36 cellular contexts compared by ENCODE assay signal in genomic region chr12:97026901-97027300, GRCh38.
"Had no signal": no experiment of that assay in that cellular context is flagged by ENCODE, and none has a peak within 500 bp of the region (broad histone marks: within the 10 kb centered on the region; RNA-seq: fewer than 3 reads in every experiment).

No MANE protein-coding gene starts in this region.

- H3K36me3 Mint-ChIP-seq: activated CD4-positive, alpha-beta memory T cell treated with anti-CD3 and anti-CD28 coated beads for 36 hours; activated naive CD4-positive, alpha-beta T cell treated with anti-CD3 and anti-CD28 coated beads, Interleukin-2, amount 50 U/mL, for 72 hours; activated naive CD8-positive, alpha-beta T cell treated with anti-CD3 and anti-CD28 coated beads for 36 hours had no signal

- H3K4me1 ChIP-seq: adrenal gland, body of pancreas, breast epithelium had no signal

- H3K27me3 Mint-ChIP-seq: activated B cell treated with CpG ODN at 0.5 μM for 24 hours; activated CD4-positive, alpha-beta T cell treated with anti-CD3 and anti-CD28 coated beads, Interleukin-2, amount 10 ng/mL, durations not matched to agents 24 days and 14 days; activated naive CD8-positive, alpha-beta T cell treated with anti-CD3 and anti-CD28 coated beads for 36 hours had no signal

- H3K36me3 ChIP-seq: adrenal gland, brain microvascular endothelial cell, breast epithelium had no signal

- ATAC-seq: activated CD8-positive, alpha-beta T cell treated with anti-CD3 and anti-CD28 coated beads for 36 hours; activated naive CD4-positive, alpha-beta T cell treated with anti-CD3 and anti-CD28 coated beads, Interleukin-2, amount 50 U/mL, for 72 hours; activated T-cell treated with anti-CD3 and anti-CD28 coated beads, Interleukin-2, amount 50 U/mL, for 4 hours; activated T-cell treated with anti-CD3 and anti-CD28 coated beads, Interleukin-2, amount 50 U/mL, for 72 hours; activated T-helper 17 cell treated with anti-CD3 and anti-CD28 coated beads, Interleukin-2, amount 50 U/mL, for 72 hours; body of pancreas had no signal

- DNase-seq: activated B cell treated with CpG ODN at 0.5 μM for 24 hours; activated CD4-positive, alpha-beta memory T cell treated with anti-CD3 and anti-CD28 coated beads for 36 hours; activated CD4-positive, alpha-beta T cell treated with anti-CD3 and anti-CD28 coated beads for 4 hours; activated CD4-positive, alpha-beta T cell treated with anti-CD3 and anti-CD28 coated beads, Interleukin-2, amount 10 ng/mL, durations not matched to agents 24 days and 14 days; activated CD4-positive, alpha-beta T cell treated with anti-CD3 and anti-CD28 coated beads, Interleukin-2, amount 50 U/mL, for 1 hour; activated CD4-positive, alpha-beta T cell treated with anti-CD3 and anti-CD28 coated beads, Interleukin-2, amount 50 U/mL, for 4 hours; activated CD4-positive, CD25-positive, alpha-beta regulatory T cell treated with anti-CD3 and anti-CD28 coated beads, Interleukin-2, amount 50 U/mL, for 72 hours; activated CD8-positive, alpha-beta memory T cell treated with anti-CD3 and anti-CD28 coated beads, Interleukin-2, amount 50 U/mL, for 4 hours; activated CD8-positive, alpha-beta T cell treated with anti-CD3 and anti-CD28 coated beads for 36 hours; activated effector memory CD4-positive, alpha-beta T cell treated with anti-CD3 and anti-CD28 coated beads, Interleukin-2, amount 50 U/mL, for 16 hours; activated gamma-delta T cell treated with Interleukin-2 at 50 U/mL for 16 hours; activated naive CD4-positive, alpha-beta T cell; activated naive CD4-positive, alpha-beta T cell treated with anti-CD3 and anti-CD28 coated beads for 36 hours; activated naive CD4-positive, alpha-beta T cell treated with anti-CD3 and anti-CD28 coated beads, Interleukin-2, amount 50 U/mL, for 16 hours; activated naive CD8-positive, alpha-beta T cell treated with anti-CD3 and anti-CD28 coated beads for 36 hours; activated T-cell treated with anti-CD3 and anti-CD28 coated beads for 4 hours; activated T-cell treated with anti-CD3 and anti-CD28 coated beads, Interleukin-2, amount 50 U/mL, for 1 hour; activated T-cell treated with anti-CD3 and anti-CD28 coated beads, Interleukin-2, amount 50 U/mL, for 4 hours; activated T-cell treated with anti-CD3 and anti-CD28 coated beads, Interleukin-2, amount 50 U/mL, for 72 hours; adrenal gland; amniotic stem cell; aorta; body of pancreas; brain microvascular endothelial cell; central memory CD4-positive, alpha-beta T cell; T-helper 2 cell; T-helper 9 cell had no signal

- H3K4me3 Mint-ChIP-seq: activated B cell treated with CpG ODN at 0.5 μM for 24 hours; activated CD4-positive, alpha-beta memory T cell treated with anti-CD3 and anti-CD28 coated beads for 36 hours; activated CD4-positive, alpha-beta T cell treated with anti-CD3 and anti-CD28 coated beads, Interleukin-2, amount 10 ng/mL, durations not matched to agents 24 days and 14 days; activated CD8-positive, alpha-beta T cell treated with anti-CD3 and anti-CD28 coated beads for 36 hours; activated naive CD4-positive, alpha-beta T cell treated with anti-CD3 and anti-CD28 coated beads for 36 hours; activated naive CD8-positive, alpha-beta T cell treated with anti-CD3 and anti-CD28 coated beads for 36 hours; activated T-cell treated with anti-CD3 and anti-CD28 coated beads, Interleukin-2, amount 50 U/mL, for 4 hours; activated T-cell treated with anti-CD3 and anti-CD28 coated beads, Interleukin-2, amount 50 U/mL, for 72 hours; activated T-helper 1 cell treated with anti-CD3 and anti-CD28 coated beads, Interleukin-12 subunit alpha, Interleukin-12 subunit beta, Interleukin-2, Interleukin-4 antibody, amounts not matched to agents 30 ng/mL and 10 ng/mL and 1 ng/mL, durations not matched to agents 14 hours and 24 hours and 36 hours; activated T-helper 17 cell treated with anti-CD3 and anti-CD28 coated beads, Interleukin-2, amount 50 U/mL, for 72 hours; T-helper 1 cell treated with Interleukin-12 subunit alpha and Interleukin-12 subunit beta and Interleukin-4 antibody, amounts not matched to agents 30 μg/mL and 1 μg/mL, for 36 hours; T-helper 2 cell treated with Interferon-gamma antibody and Interleukin-4, amounts not matched to agents 5 μg/mL and 100 μg/mL, for 36 hours had no signal

- H3K27ac Mint-ChIP-seq: activated B cell treated with CpG ODN at 0.5 μM for 24 hours; activated CD4-positive, alpha-beta memory T cell treated with anti-CD3 and anti-CD28 coated beads for 36 hours; activated CD4-positive, alpha-beta T cell treated with anti-CD3 and anti-CD28 coated beads, Interleukin-2, amount 10 ng/mL, durations not matched to agents 24 days and 14 days; activated CD8-positive, alpha-beta T cell treated with anti-CD3 and anti-CD28 coated beads for 36 hours; activated naive CD4-positive, alpha-beta T cell treated with anti-CD3 and anti-CD28 coated beads for 36 hours; activated naive CD4-positive, alpha-beta T cell treated with anti-CD3 and anti-CD28 coated beads, Interleukin-2, amount 50 U/mL, for 72 hours; activated naive CD8-positive, alpha-beta T cell treated with anti-CD3 and anti-CD28 coated beads for 36 hours; activated T-cell treated with anti-CD3 and anti-CD28 coated beads, Interleukin-2, amount 50 U/mL, for 72 hours; activated T-helper 1 cell treated with anti-CD3 and anti-CD28 coated beads, Interleukin-12 subunit alpha, Interleukin-12 subunit beta, Interleukin-2, Interleukin-4 antibody, amounts not matched to agents 30 ng/mL and 10 ng/mL and 1 ng/mL, durations not matched to agents 14 hours and 24 hours and 36 hours; activated T-helper 17 cell treated with anti-CD3 and anti-CD28 coated beads, Interleukin-2, amount 50 U/mL, for 72 hours; T-helper 1 cell treated with Interleukin-12 subunit alpha and Interleukin-12 subunit beta and Interleukin-4 antibody, amounts not matched to agents 30 μg/mL and 1 μg/mL, for 36 hours; T-helper 2 cell treated with Interferon-gamma antibody and Interleukin-4, amounts not matched to agents 5 μg/mL and 100 μg/mL, for 36 hours had no signal

- H3K27me3 ChIP-seq: adrenal gland, body of pancreas, brain microvascular endothelial cell, breast epithelium had no signal

- FAIRE-seq: astrocyte, TTC549 had no signal

- H3K9me3 Mint-ChIP-seq: activated B cell treated with CpG ODN at 0.5 μM for 24 hours; activated CD4-positive, alpha-beta memory T cell treated with anti-CD3 and anti-CD28 coated beads for 36 hours; activated CD4-positive, alpha-beta T cell treated with anti-CD3 and anti-CD28 coated beads, Interleukin-2, amount 10 ng/mL, durations not matched to agents 24 days and 14 days; activated CD8-positive, alpha-beta T cell treated with anti-CD3 and anti-CD28 coated beads for 36 hours; activated naive CD4-positive, alpha-beta T cell treated with anti-CD3 and anti-CD28 coated beads for 36 hours; activated naive CD4-positive, alpha-beta T cell treated with anti-CD3 and anti-CD28 coated beads, Interleukin-2, amount 50 U/mL, for 72 hours; activated naive CD8-positive, alpha-beta T cell treated with anti-CD3 and anti-CD28 coated beads for 36 hours; activated T-cell treated with anti-CD3 and anti-CD28 coated beads, Interleukin-2, amount 50 U/mL, for 4 hours; activated T-cell treated with anti-CD3 and anti-CD28 coated beads, Interleukin-2, amount 50 U/mL, for 72 hours; activated T-helper 1 cell treated with anti-CD3 and anti-CD28 coated beads, Interleukin-12 subunit alpha, Interleukin-12 subunit beta, Interleukin-2, Interleukin-4 antibody, amounts not matched to agents 30 ng/mL and 10 ng/mL and 1 ng/mL, durations not matched to agents 14 hours and 24 hours and 36 hours; activated T-helper 17 cell treated with anti-CD3 and anti-CD28 coated beads, Interleukin-2, amount 50 U/mL, for 72 hours; T-helper 1 cell treated with Interleukin-12 subunit alpha and Interleukin-12 subunit beta and Interleukin-4 antibody, amounts not matched to agents 30 μg/mL and 1 μg/mL, for 36 hours; T-helper 2 cell treated with Interferon-gamma antibody and Interleukin-4, amounts not matched to agents 5 μg/mL and 100 μg/mL, for 36 hours had no signal

- H3K9me3 ChIP-seq: adrenal gland, body of pancreas, breast epithelium had no signal

- H3K27ac ChIP-seq: adrenal gland, body of pancreas, brain microvascular endothelial cell, breast epithelium, VCaP had no signal

- H3K4me3 ChIP-seq: adrenal gland, body of pancreas, breast epithelium had no signal

- H3K4me1 Mint-ChIP-seq: activated B cell treated with CpG ODN at 0.5 μM for 24 hours; activated CD4-positive, alpha-beta T cell treated with anti-CD3 and anti-CD28 coated beads, Interleukin-2, amount 10 ng/mL, durations not matched to agents 24 days and 14 days; activated naive CD8-positive, alpha-beta T cell treated with anti-CD3 and anti-CD28 coated beads for 36 hours; activated T-helper 17 cell treated with anti-CD3 and anti-CD28 coated beads, Interleukin-2, amount 50 U/mL, for 72 hours had no signal
